In genomic region chr6:148500402-148500801, GRCh38 we compare ENCODE assay signal across 16 cellular contexts.
A peak's percentile ranks its signal among the peaks of the same experiment; 100 is the strongest.
DNase-seq lines count a peak whose midpoint lies in the region; ATAC-seq and TF ChIP-seq lines count a peak whose summit lies in the region.
"Had no signal": no experiment of that assay in that cellular context is flagged by ENCODE, and none has a peak within 500 bp of the region (broad histone marks: within the 10 kb centered on the region; RNA-seq: fewer than 3 reads in every experiment).

No MANE protein-coding gene starts in this region.

- no peaks in the 10 kb centered on the region for H3K9me3 Mint-ChIP-seq in WTC11

- H3K9me3 ChIP-seq in adipocyte (ENCODE audit: control insufficient read depth, low read length) = no peaks in the 10 kb centered on the region
- no peaks in the 10 kb centered on the region for H3K9me3 ChIP-seq in skeletal muscle tissue (ENCODE audit: control insufficient read depth in 3 of 3, low read length in 3 of 3)
- H3K9me3 ChIP-seq: spleen had no signal

- no peak overlapping the region for H3K4me3 Mint-ChIP-seq in WTC11
- H3K4me3 Mint-ChIP-seq: activated CD4-positive, alpha-beta T cell treated with anti-CD3 and anti-CD28 coated beads for 36 hours had no signal

- H2AFZ ChIP-seq in ACC112 (ENCODE audit: low read length, unreplicated experiment) = no peak overlapping the region

- no peak overlapping the region for H3K27ac Mint-ChIP-seq in WTC11
- H3K27ac Mint-ChIP-seq: activated CD4-positive, alpha-beta T cell treated with anti-CD3 and anti-CD28 coated beads for 36 hours had no signal

- POLR2A ChIA-PET in WTC11 (lab: Charles Lee) = no interaction called here

- CTCF ChIA-PET in WTC11 (lab: Charles Lee) = no interaction called here

- H3K4me1 ChIP-seq in ACC112 (ENCODE audit: control insufficient read depth, insufficient read depth, low read length, unreplicated experiment) (peaks cover 50% of the 10 kb centered on the region), adipocyte (ENCODE audit: control insufficient read depth, insufficient read depth, low read length) (peaks cover 74% of the 10 kb centered on the region), skeletal muscle tissue (ENCODE audit: control insufficient read depth in 3 of 3, insufficient read depth in 3 of 3, low read length in 3 of 3) (peaks cover 9 to 18% (median 14%) of the 10 kb centered on the region in 3 donors)
- H3K4me1 ChIP-seq: spleen had no signal

- H3K27ac ChIP-seq in ACC112 (ENCODE audit: low read depth, low read length) = peak overlapping the region; percentile 100
- peak overlapping the region; percentile 78 for H3K27ac ChIP-seq in skeletal muscle tissue (ENCODE audit: low read depth, low read length)
- H3K27ac ChIP-seq: spleen had no signal

- H3K36me3 ChIP-seq in ACC112 (ENCODE audit: insufficient read depth, low read length) (0 out of 2 replicates have a peak, but pooled peaks cover 3% of the 10 kb centered on the region), adipocyte (ENCODE audit: control insufficient read depth, insufficient read depth, low read length, severe bottlenecking) (no peaks in the 10 kb centered on the region), skeletal muscle tissue (ENCODE audit: control insufficient read depth in 3 of 3, insufficient read depth in 3 of 3, low read length in 3 of 3) (no peaks in the 10 kb centered on the region)
- H3K36me3 ChIP-seq: spleen had no signal

- H3K9ac ChIP-seq in adipocyte (ENCODE audit: low read length) = peak overlapping the region; percentile 69
- H3K9ac ChIP-seq in skeletal muscle tissue (ENCODE audit: low read depth in 1 of 3, low read length in 3 of 3) = no peak overlapping the region

- no peaks in the 10 kb centered on the region for H3K27me3 ChIP-seq in ACC112 (ENCODE audit: insufficient read depth, low read length)
- no peaks in the 10 kb centered on the region for H3K27me3 ChIP-seq in adipocyte (replicated peaks; ENCODE audit: control insufficient read depth, insufficient read depth, low read length)
- no peaks in the 10 kb centered on the region for H3K27me3 ChIP-seq in skeletal muscle tissue (ENCODE audit: control insufficient read depth in 3 of 3, insufficient read depth in 3 of 3, low read length in 3 of 3)
- H3K27me3 ChIP-seq: spleen had no signal

- H3K4me3 ChIP-seq in ACC112 (ENCODE audit: low read depth, low read length) = peak overlapping the region; percentile 64; the same call in 1 of the 2 replicates
- peak overlapping the region; percentile 3 for H3K4me3 ChIP-seq in adipocyte (ENCODE audit: low read length)
- no peak overlapping the region for H3K4me3 ChIP-seq in fibroblast of the aortic adventitia (ENCODE audit: low read depth, low read length)
- H3K4me3 ChIP-seq in skeletal muscle tissue (ENCODE audit: low read length in 3 of 3) = no peak overlapping the region
- H3K4me3 ChIP-seq: spleen had no signal

- no peaks in the 10 kb centered on the region for H3K27me3 Mint-ChIP-seq in WTC11 (ENCODE audit: low read depth)

- H3K4me1 Mint-ChIP-seq in WTC11 = no peaks in the 10 kb centered on the region
- H3K4me1 Mint-ChIP-seq: activated CD4-positive, alpha-beta T cell treated with anti-CD3 and anti-CD28 coated beads for 36 hours had no signal

- no peak for DNase-seq in adipocyte (ENCODE audit: low read depth)
- peak; percentile 49 for DNase-seq in fibroblast of the aortic adventitia (ENCODE audit: low read depth)
- no peak for DNase-seq in activated T-cell treated with anti-CD3 and anti-CD28 coated beads for 4 hours
- DNase-seq in DMS53 (lab: John Stamatoyannopoulos, UW) = no peak
- no peak for DNase-seq in WTC11 (ENCODE audit: low spot score)
- DNase-seq: activated CD4-positive, alpha-beta T cell treated with anti-CD3 and anti-CD28 coated beads for 36 hours; activated effector memory CD4-positive, alpha-beta T cell treated with Interleukin-2 at 50 U/mL for 16 hours; amniotic stem cell; NCI-H1417; NCI-H774; posterior cingulate gyrus; spleen had no signal

- no peak for TF ChIP-seq CTCF in fibroblast of the aortic adventitia (IDR thresholded peaks at IDR 0.05; ENCODE audit: insufficient read depth, low read length)
- no peak for TF ChIP-seq CTCF in WTC11 (IDR thresholded peaks at IDR 0.05)

- no peak for ATAC-seq in HG02840 (IDR thresholded peaks at IDR 0.05; ENCODE audit: low FRiP score, unreplicated experiment)
- ATAC-seq in WTC11 = no peak
- ATAC-seq: activated CD4-positive, alpha-beta T cell treated with anti-CD3 and anti-CD28 coated beads for 36 hours; left lobe of liver had no signal

- peaks cover 4% of the 10 kb centered on the region; the same call in 1 of the 2 replicates for H3K36me3 Mint-ChIP-seq in WTC11

- H3K79me2 ChIP-seq in ACC112 (ENCODE audit: control insufficient read depth, insufficient read depth, low read length, unreplicated experiment) = peaks cover 4% of the 10 kb centered on the region

TF ChIP-seq in WTC11, 78 proteins besides CTCF, POLR2A, EP300 and RAD21 (continues in another document):
- TF ChIP-seq, protein P1, sequence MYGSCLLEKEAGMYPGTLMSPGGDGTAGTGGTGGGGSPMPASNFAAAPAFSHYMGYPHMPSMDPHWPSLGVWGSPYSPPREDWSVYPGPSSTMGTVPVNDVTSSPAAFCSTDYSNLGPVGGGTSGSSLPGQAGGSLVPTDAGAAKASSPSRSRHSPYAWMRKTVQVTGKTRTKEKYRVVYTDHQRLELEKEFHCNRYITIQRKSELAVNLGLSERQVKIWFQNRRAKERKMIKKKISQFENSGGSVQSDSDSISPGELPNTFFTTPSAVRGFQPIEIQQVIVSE (CRISPR knock-in tag; IDR thresholded peaks at IDR 0.05; ENCODE audit: borderline replicate concordance) = no peak
- TF ChIP-seq CREB1 (CRISPR knock-in tag; IDR thresholded peaks at IDR 0.05) = no peak
- TF ChIP-seq TEAD1 (CRISPR knock-in tag; IDR thresholded peaks at IDR 0.05) = no peak
- TF ChIP-seq JUN (CRISPR knock-in tag; IDR thresholded peaks at IDR 0.05) = no peak
- no peak for TF ChIP-seq EMX1 (CRISPR knock-in tag; IDR thresholded peaks at IDR 0.05)
- no peak for TF ChIP-seq ZBTB21 (CRISPR knock-in tag; IDR thresholded peaks at IDR 0.05; ENCODE audit: borderline replicate concordance)
- TF ChIP-seq, protein P2, sequence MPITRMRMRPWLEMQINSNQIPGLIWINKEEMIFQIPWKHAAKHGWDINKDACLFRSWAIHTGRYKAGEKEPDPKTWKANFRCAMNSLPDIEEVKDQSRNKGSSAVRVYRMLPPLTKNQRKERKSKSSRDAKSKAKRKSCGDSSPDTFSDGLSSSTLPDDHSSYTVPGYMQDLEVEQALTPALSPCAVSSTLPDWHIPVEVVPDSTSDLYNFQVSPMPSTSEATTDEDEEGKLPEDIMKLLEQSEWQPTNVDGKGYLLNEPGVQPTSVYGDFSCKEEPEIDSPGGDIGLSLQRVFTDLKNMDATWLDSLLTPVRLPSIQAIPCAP (CRISPR knock-in tag; IDR thresholded peaks at IDR 0.05) = no peak
- no peak for TF ChIP-seq STAT6 (CRISPR knock-in tag; conservative IDR thresholded peaks at IDR 0.05; ENCODE audit: low read depth)
- no peak for TF ChIP-seq NFE2L1 (CRISPR knock-in tag; IDR thresholded peaks at IDR 0.05)
- no peak for TF ChIP-seq RELA (CRISPR knock-in tag; IDR thresholded peaks at IDR 0.05; ENCODE audit: borderline replicate concordance)
- no peak for TF ChIP-seq ZNF219 (CRISPR knock-in tag; IDR thresholded peaks at IDR 0.05; ENCODE audit: borderline replicate concordance)
- TF ChIP-seq GRHL2 (CRISPR knock-in tag; IDR thresholded peaks at IDR 0.05; ENCODE audit: insufficient replicate concordance, severe bottlenecking) = no peak
- no peak for TF ChIP-seq ZNF396 (CRISPR knock-in tag; IDR thresholded peaks at IDR 0.05; ENCODE audit: borderline replicate concordance)
- TF ChIP-seq, protein P3, sequence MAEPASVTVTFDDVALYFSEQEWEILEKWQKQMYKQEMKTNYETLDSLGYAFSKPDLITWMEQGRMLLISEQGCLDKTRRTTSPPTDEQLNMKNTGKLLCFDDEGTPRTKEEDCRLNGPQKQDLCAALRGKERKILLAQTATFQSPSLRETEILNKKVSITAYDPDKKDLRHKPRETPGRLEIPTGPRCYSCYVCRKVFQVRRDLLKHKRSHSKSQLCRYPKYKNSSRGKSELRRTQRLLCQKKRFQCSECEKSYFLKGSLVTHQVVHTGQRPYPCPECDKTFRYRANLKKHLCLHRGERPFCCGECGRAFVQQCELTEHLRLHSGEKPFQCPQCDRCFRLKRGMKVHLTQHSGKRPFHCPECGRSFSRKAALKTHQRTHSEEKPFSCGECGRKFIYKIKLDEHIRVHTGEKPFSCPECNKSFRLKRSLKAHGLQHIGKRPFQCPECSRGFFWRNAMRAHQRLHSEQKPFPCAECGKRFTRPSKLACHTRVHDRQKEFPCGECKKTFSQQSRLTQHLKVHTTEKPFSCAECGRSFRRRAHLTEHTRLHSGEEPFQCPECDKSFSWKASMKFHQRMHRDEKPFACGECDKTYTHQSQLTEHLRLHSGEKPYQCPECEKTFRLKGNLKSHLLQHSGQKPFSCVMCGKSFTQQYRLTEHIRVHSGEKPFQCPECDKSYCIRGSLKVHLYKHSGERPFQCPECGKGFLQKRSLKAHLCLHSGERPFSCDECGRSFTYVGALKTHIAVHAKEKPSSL (CRISPR knock-in tag; conservative IDR thresholded peaks at IDR 0.05) = no peak

Comparison
In these comparisons a context has a peak if more than half of its experiments do, and no peak if none do; other contexts are left out.
1. H3K4me3 ChIP-seq: peak in ACC112 (single experiment) and adipocyte (single experiment); none in fibroblast of the aortic adventitia (single experiment) and skeletal muscle tissue (0 of 3).